ENCODE assay signal across 8 cellular contexts in genomic region chr20:36571564-36572504, GRCh38. TPM values are rescaled to one million over a fixed set of nuclear protein-coding genes. Genes with fewer than 3 reads are reported as not detected.
DNase-seq lines count a peak whose midpoint lies in the region; ATAC-seq, FAIRE-seq and TF ChIP-seq lines count a peak whose summit lies in the region.

No MANE protein-coding gene starts in this region.

- no peaks in the 10 kb centered on the region; the same call in 1 of the 2 replicates for H3K36me3 ChIP-seq in H7 (replicated peaks; ENCODE audit: control insufficient read depth, insufficient read depth, low read length)
- no peaks in the 10 kb centered on the region for H3K36me3 ChIP-seq in iPS DF 6.9 (ENCODE audit: control insufficient read depth, insufficient read depth, low read length)
- H3K36me3 ChIP-seq in spleen = peaks cover 0 to under 1% (median 0%) of the 10 kb centered on the region in 6 donors

- FAIRE-seq in GM12891 (lab: Jason Lieb, UNC) = no peak

- no peak for TF ChIP-seq CTCF in spleen (IDR thresholded peaks at IDR 0.05 in 8 of 11, conservative IDR thresholded peaks at IDR 0.05 in 3 of 11)

- no peaks in the 10 kb centered on the region for H3K27me3 ChIP-seq in H7 (ENCODE audit: control insufficient read depth, insufficient read depth, low read length)
- no peaks in the 10 kb centered on the region for H3K27me3 ChIP-seq in iPS DF 6.9 (ENCODE audit: control insufficient read depth, insufficient read depth, low read length)
- H3K27me3 ChIP-seq in spleen (replicated peaks in 1 of 7) = peaks cover 0 to 11% (median 0%) of the 10 kb centered on the region in 7 donors

- DNase-seq in H7 = peak; percentile 91
- DNase-seq in SK-N-DZ (ENCODE audit: low spot score) = peak; percentile 59
- no peak for DNase-seq in iPS DF 6.9 (ENCODE audit: low read depth, low spot score)
- no peak for DNase-seq in spleen
- DNase-seq in GM12891 (ENCODE audit: insufficient read length, low spot score) = no peak
- no peak for DNase-seq in C1 segment of cervical spinal cord (lab: John Stamatoyannopoulos, UW)

- ATAC-seq in GM21737 (IDR thresholded peaks at IDR 0.05; ENCODE audit: unreplicated experiment) (no peak), GM21367 (IDR thresholded peaks at IDR 0.05; ENCODE audit: unreplicated experiment) (no peak)

- H3K4me3 ChIP-seq in H7 (ENCODE audit: insufficient read depth, low read depth, low read length) = peak overlapping the region; percentile 66
- H3K4me3 ChIP-seq in iPS DF 6.9 (ENCODE audit: low read length) = peak overlapping the region; percentile 6; the same call in 1 of the 2 replicates
- peak overlapping the region in 1 of 8 donors; percentile 92 for H3K4me3 ChIP-seq in spleen

- intact Hi-C loops in spleen (cut with DNase I; ENCODE audit: low total_unique reads) = no loop called here

- peak overlapping the region; percentile 34 for H3K27ac ChIP-seq in iPS DF 6.9 (ENCODE audit: low read length)
- peak overlapping the region; percentile 91 to 97 (median 95) for H3K27ac ChIP-seq in spleen

- H3K9me3 ChIP-seq in iPS DF 6.9 (ENCODE audit: control insufficient read depth, insufficient read depth, low read length) = no peaks in the 10 kb centered on the region
- no peaks in the 10 kb centered on the region for H3K9me3 ChIP-seq in spleen

- TF ChIP-seq POLR2A in spleen (IDR thresholded peaks at IDR 0.05) (no peak), GM12891 (IDR thresholded peaks at IDR 0.05; ENCODE audit: low read depth, low read length) (no peak)

- peaks cover 2% of the 10 kb centered on the region for H3K4me1 ChIP-seq in iPS DF 6.9 (ENCODE audit: control insufficient read depth, insufficient read depth, low read length)
- peaks cover 10 to 42% (median 39%) of the 10 kb centered on the region in 6 donors for H3K4me1 ChIP-seq in spleen

- WGBS in iPS DF 6.9 (ENCODE audit: insufficient coverage, insufficient read length) = no CpG with 5 or more reads among the region's 17 CpGs
- WGBS in spleen, 5 donors = 47 to 66% (median 57%) methylated on average over 17 of the region's 17 CpGs

TF ChIP-seq in GM12891, 5 proteins besides CTCF, POLR2A, EP300 and RAD21:
- no peak for TF ChIP-seq POLR2AphosphoS5 (IDR thresholded peaks at IDR 0.05; ENCODE audit: low read depth, low read length)
- TF ChIP-seq TAF1 (IDR thresholded peaks at IDR 0.05; ENCODE audit: low read depth, low read length) = no peak
- no peak for TF ChIP-seq PAX5 (IDR thresholded peaks at IDR 0.05; ENCODE audit: insufficient read depth, low read length, severe bottlenecking)

RNA-seq across cellular contexts. Expression of gene TGIF2, which starts 1.6 kb away (rescaled TPM):
- total RNA-seq in H7 (2014; rRNA removed; shearing (Covaris generic)) = 46.9 and 53.4 TPM in 2 replicates
- 45.7 and 49.8 TPM in 2 replicates for polyA plus RNA-seq in SK-N-DZ (2014; cell fraction: cytosol; rRNA removed)
- polyA plus RNA-seq in SK-N-DZ (2014; cell fraction: nucleus; rRNA removed) = 22.3 and 29.7 TPM in 2 replicates
- 10 to 100 TPM; 23.3 to 38.2 (median 30.1) TPM for total RNA-seq in spleen
- 10 to 100 TPM; 13.6 to 20.8 (median 14.3) TPM for polyA plus RNA-seq in spleen
- polyA plus RNA-seq in GM12891 (2012; ENCODE audit: low read depth, missing spikeins) = 10.3 TPM

RNA-seq across cellular contexts. Expression of gene MYL9, which starts 30.5 kb away (rescaled TPM):
- total RNA-seq in H7 (2014; rRNA removed; shearing (Covaris generic)) = 23.4 and 25.0 TPM in 2 replicates
- not detected in 2 replicates for polyA plus RNA-seq in SK-N-DZ (2014; cell fraction: cytosol; rRNA removed)
- not detected in 2 replicates for polyA plus RNA-seq in SK-N-DZ (2014; cell fraction: nucleus; rRNA removed)
- total RNA-seq in spleen = 100 to 1,000 TPM in 3 of 7 donors, 10 to 100 TPM in 4; 30.4 to 369 (median 86.3) TPM
- polyA plus RNA-seq in spleen = 100 to 1,000 TPM in 1 of 3 donors, 10 to 100 TPM in 2; 56.3 to 154 (median 80.1) TPM
- 16.3 TPM for polyA plus RNA-seq in GM12891 (2012; ENCODE audit: low read depth, missing spikeins)

RNA-seq across cellular contexts. Expression of gene RAB5IF, which starts 33.7 kb away (rescaled TPM):
- 104 and 117 TPM in 2 replicates for total RNA-seq in H7 (2014; rRNA removed; shearing (Covaris generic))
- 235 and 276 TPM in 2 replicates for polyA plus RNA-seq in SK-N-DZ (2014; cell fraction: cytosol; rRNA removed)
- polyA plus RNA-seq in SK-N-DZ (2014; cell fraction: nucleus; rRNA removed) = 196 and 215 TPM in 2 replicates
- 100 to 1,000 TPM in 4 of 7 donors, 10 to 100 TPM in 3; 67.8 to 131 (median 105) TPM for total RNA-seq in spleen
- polyA plus RNA-seq in spleen = 100 to 1,000 TPM in 1 of 3 donors, 10 to 100 TPM in 2; 78.8 to 114 (median 83.3) TPM
- 69.0 TPM for polyA plus RNA-seq in GM12891 (2012; ENCODE audit: low read depth, missing spikeins)

Comparison
In these comparisons a context has a peak if more than half of its experiments do, and no peak if none do; other contexts are left out.
1. DNase-seq: peak in H7 (single experiment) and SK-N-DZ (single experiment); none in iPS DF 6.9 (single experiment), spleen (single experiment), GM12891 (single experiment) and C1 segment of cervical spinal cord (0 of 14).